Comparison of ENCODE assay signal across 1 cellular context in the genomic region with DNA sequence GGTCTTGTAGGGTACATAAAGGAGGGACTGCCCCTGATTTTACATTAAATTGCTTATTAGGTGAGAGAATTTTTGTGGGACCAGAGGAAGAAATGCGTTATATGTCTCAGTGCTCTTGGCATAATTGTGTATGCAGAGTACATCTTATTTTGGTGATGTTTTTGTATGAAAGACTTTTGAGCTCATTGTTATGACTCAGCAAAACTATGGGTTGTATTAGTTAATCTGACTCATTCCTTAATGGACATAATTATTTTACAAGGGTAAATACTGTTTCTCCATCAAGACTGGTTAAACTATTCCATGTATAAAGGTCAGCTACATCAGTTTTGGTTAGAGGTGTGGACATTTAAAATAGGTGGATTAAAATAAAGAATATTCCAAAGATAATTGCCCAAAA.
TF ChIP-seq lines count a peak whose summit lies in the region.

No MANE protein-coding gene starts in this region.

TF ChIP-seq in endothelial cell of umbilical vein, 7 proteins besides CTCF, POLR2A, EP300 and RAD21:
- TF ChIP-seq POLR2AphosphoS5 (IDR thresholded peaks at IDR 0.05; ENCODE audit: insufficient read depth, low read depth, low read length) (no peak), FOS (IDR thresholded peaks at IDR 0.05; ENCODE audit: borderline replicate concordance, insufficient read depth, low read length) (peak; percentile 14)
